ENCODE assay signal across 1 cellular context in genomic region chr20:36465109-36466080, GRCh38.
TF ChIP-seq lines count a peak whose summit lies in the region.

No MANE protein-coding gene starts in this region.

TF ChIP-seq in HepG2, 621 proteins besides CTCF, POLR2A, EP300 and RAD21 (continued from another document):
- TF ChIP-seq ZBTB40 (IDR thresholded peaks at IDR 0.05) (no peak), ZBTB40 (CRISPR knock-in tag; IDR thresholded peaks at IDR 0.05) (no peak), CBX5 (CRISPR knock-in tag; IDR thresholded peaks at IDR 0.05; ENCODE audit: borderline replicate concordance) (no peak), ZFX (CRISPR knock-in tag; IDR thresholded peaks at IDR 0.05; ENCODE audit: low read depth) (peak; percentile 16), XRCC5 (optimal IDR thresholded peaks at IDR 0.05; ENCODE audit: low read length) (peak; percentile 8), ZHX1 (CRISPR knock-in tag; IDR thresholded peaks at IDR 0.05; ENCODE audit: low read depth) (no peak), ZNF839 (CRISPR knock-in tag; IDR thresholded peaks at IDR 0.05; ENCODE audit: borderline replicate concordance) (no peak), ZBTB38 (CRISPR knock-in tag; IDR thresholded peaks at IDR 0.05) (0 out of 2 replicates have a peak, but pooled peaks have one; percentile 39), NR2F6 (IDR thresholded peaks at IDR 0.05) (no peak), NR2F6 (CRISPR knock-in tag; IDR thresholded peaks at IDR 0.05) (0 out of 2 replicates have a peak, but pooled peaks have one; percentile 9), TP53 (CRISPR knock-in tag; conservative IDR thresholded peaks at IDR 0.05) (no peak), SUZ12 (IDR thresholded peaks at IDR 0.05; ENCODE audit: low read depth, low read length) (no peak), SOX13 (IDR thresholded peaks at IDR 0.05) (no peak; the same call in 1 of the 2 replicates), SOX13 (CRISPR knock-in tag; conservative IDR thresholded peaks at IDR 0.05 in 1 of 2, IDR thresholded peaks at IDR 0.05 in 1 of 2) (peak in 1 of 2 experiments; percentile 84; a peak in 2 of 4 replicates), FOSL2 (CRISPR knock-in tag; IDR thresholded peaks at IDR 0.05) (0 out of 2 replicates have a peak, but pooled peaks have one; percentile 1), CEBPG (CRISPR knock-in tag; IDR thresholded peaks at IDR 0.05) (peak; percentile 92), ZNF296 (CRISPR knock-in tag; conservative IDR thresholded peaks at IDR 0.05) (0 out of 2 replicates have a peak, but pooled peaks have one; percentile 21), ZMAT3 (CRISPR knock-in tag; conservative IDR thresholded peaks at IDR 0.05) (no peak), ZEB1 (IDR thresholded peaks at IDR 0.05; ENCODE audit: insufficient replicate concordance, low read depth) (peak; percentile 44), SOX5 (CRISPR knock-in tag; IDR thresholded peaks at IDR 0.05; ENCODE audit: borderline replicate concordance) (peak; percentile 80), MIXL1 (CRISPR knock-in tag; IDR thresholded peaks at IDR 0.05) (no peak), SOX6 (IDR thresholded peaks at IDR 0.05) (no peak), SOX6 (CRISPR knock-in tag; IDR thresholded peaks at IDR 0.05) (peak; percentile 55)
- TF ChIP-seq, protein P1, sequence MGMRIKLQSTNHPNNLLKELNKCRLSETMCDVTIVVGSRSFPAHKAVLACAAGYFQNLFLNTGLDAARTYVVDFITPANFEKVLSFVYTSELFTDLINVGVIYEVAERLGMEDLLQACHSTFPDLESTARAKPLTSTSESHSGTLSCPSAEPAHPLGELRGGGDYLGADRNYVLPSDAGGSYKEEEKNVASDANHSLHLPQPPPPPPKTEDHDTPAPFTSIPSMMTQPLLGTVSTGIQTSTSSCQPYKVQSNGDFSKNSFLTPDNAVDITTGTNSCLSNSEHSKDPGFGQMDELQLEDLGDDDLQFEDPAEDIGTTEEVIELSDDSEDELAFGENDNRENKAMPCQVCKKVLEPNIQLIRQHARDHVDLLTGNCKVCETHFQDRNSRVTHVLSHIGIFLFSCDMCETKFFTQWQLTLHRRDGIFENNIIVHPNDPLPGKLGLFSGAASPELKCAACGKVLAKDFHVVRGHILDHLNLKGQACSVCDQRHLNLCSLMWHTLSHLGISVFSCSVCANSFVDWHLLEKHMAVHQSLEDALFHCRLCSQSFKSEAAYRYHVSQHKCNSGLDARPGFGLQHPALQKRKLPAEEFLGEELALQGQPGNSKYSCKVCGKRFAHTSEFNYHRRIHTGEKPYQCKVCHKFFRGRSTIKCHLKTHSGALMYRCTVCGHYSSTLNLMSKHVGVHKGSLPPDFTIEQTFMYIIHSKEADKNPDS (CRISPR knock-in tag; IDR thresholded peaks at IDR 0.05) = no peak
- TF ChIP-seq, protein P2, sequence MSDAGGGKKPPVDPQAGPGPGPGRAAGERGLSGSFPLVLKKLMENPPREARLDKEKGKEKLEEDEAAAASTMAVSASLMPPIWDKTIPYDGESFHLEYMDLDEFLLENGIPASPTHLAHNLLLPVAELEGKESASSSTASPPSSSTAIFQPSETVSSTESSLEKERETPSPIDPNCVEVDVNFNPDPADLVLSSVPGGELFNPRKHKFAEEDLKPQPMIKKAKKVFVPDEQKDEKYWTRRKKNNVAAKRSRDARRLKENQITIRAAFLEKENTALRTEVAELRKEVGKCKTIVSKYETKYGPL (CRISPR knock-in tag; IDR thresholded peaks at IDR 0.05) = peak; percentile 87; the same call in 1 of the 2 replicates
- TF ChIP-seq, protein P3, sequence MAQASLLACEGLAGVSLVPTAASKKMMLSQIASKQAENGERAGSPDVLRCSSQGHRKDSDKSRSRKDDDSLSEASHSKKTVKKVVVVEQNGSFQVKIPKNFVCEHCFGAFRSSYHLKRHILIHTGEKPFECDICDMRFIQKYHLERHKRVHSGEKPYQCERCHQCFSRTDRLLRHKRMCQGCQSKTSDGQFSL (CRISPR knock-in tag; IDR thresholded peaks at IDR 0.05) = 0 out of 2 replicates have a peak, but pooled peaks have one; percentile 58
TF ChIP-seq in HepG2: peak in this region for 21.
